ENCODE assay signal across 8 cellular contexts in genomic region chr16:87491522-87492240, GRCh38. TPM values are rescaled to one million over a fixed set of nuclear protein-coding genes. Genes with fewer than 3 reads are reported as not detected.
DNase-seq lines count a peak whose midpoint lies in the region; TF ChIP-seq lines count a peak whose summit lies in the region.
"Not testable (repeated sequence)": the region's sequence is repeated elsewhere in the genome, so short reads cannot be mapped to it uniquely, and the experiment has no call there.

No MANE protein-coding gene starts in this region.

- H3K9me3 ChIP-seq in BLaER1; duodenal mucosa (ENCODE audit: control insufficient read depth in 1 of 2, low read length in 2 of 2); iPS DF 6.9 (ENCODE audit: control insufficient read depth, insufficient read depth, low read length); neural cell (ENCODE audit: low read length): not testable (repeated sequence)

- no CpG with 5 or more reads among the region's 67 CpGs for WGBS in iPS DF 6.9 (ENCODE audit: insufficient coverage, insufficient read length)

- H3K9me2 ChIP-seq in neural cell (ENCODE audit: insufficient read depth, low read length): not testable (repeated sequence)

- TF ChIP-seq EP300 in neural cell (conservative IDR thresholded peaks at IDR 0.05; ENCODE audit: poor library complexity, severe bottlenecking): not testable (repeated sequence)

- peaks cover 75% of the 10 kb centered on the region for H3K4me1 ChIP-seq in BLaER1
- H3K4me1 ChIP-seq in duodenal mucosa (ENCODE audit: control insufficient read depth in 1 of 2, insufficient read depth in 2 of 2, low read length in 2 of 2): peaks cover 19 to 54% of the 10 kb centered on the region in 2 donors
- not testable (repeated sequence) for H3K4me1 ChIP-seq in iPS DF 6.9 (ENCODE audit: control insufficient read depth, insufficient read depth, low read length)

- H3K9ac ChIP-seq in BLaER1 (peak overlapping the region; percentile 69), duodenal mucosa (ENCODE audit: low read depth in 1 of 2, low read length in 2 of 2) (peak overlapping the region; percentile 32 to 70), neural cell (ENCODE audit: low read length) (peak overlapping the region; percentile 58)

- not testable (repeated sequence) for TF ChIP-seq RAD21 in neural cell (conservative IDR thresholded peaks at IDR 0.05)

- 0 out of 2 replicates have a peak overlapping the region, but pooled peaks have one; percentile 35 for H3K27ac ChIP-seq in BLaER1
- H3K27ac ChIP-seq in duodenal mucosa (ENCODE audit: low read depth, low read length): peak overlapping the region; percentile 10
- H3K27ac ChIP-seq in iPS DF 6.9 (ENCODE audit: low read length); neural cell (ENCODE audit: low read length): not testable (repeated sequence)

- H3K4me3 ChIP-seq in BLaER1 (peak overlapping the region; percentile 85), duodenal mucosa (ENCODE audit: low read depth in 1 of 2, low read length in 2 of 2) (peak overlapping the region; percentile 66 to 70), iPS DF 6.9 (ENCODE audit: low read length) (peak overlapping the region; percentile 50; the same call in 1 of the 2 replicates), neural cell (ENCODE audit: low read length) (peak overlapping the region; percentile 71)

- H3K36me3 ChIP-seq in BLaER1; duodenal mucosa (ENCODE audit: control insufficient read depth in 1 of 2, insufficient read depth in 2 of 2, low read length in 2 of 2); iPS DF 6.9 (ENCODE audit: control insufficient read depth, insufficient read depth, low read length); neural cell (ENCODE audit: insufficient read depth, low read length): not testable (repeated sequence)

- not testable (repeated sequence) for H3F3A ChIP-seq in neural cell (ENCODE audit: insufficient read depth, low read length, poor library complexity, severe bottlenecking)

- peaks cover 49% of the 10 kb centered on the region for H3K79me2 ChIP-seq in neural cell (replicated peaks; ENCODE audit: insufficient read depth, low read length)

- H2AFZ ChIP-seq in neural cell (ENCODE audit: low read depth, low read length): not testable (repeated sequence)

- H4K20me1 ChIP-seq in BLaER1: peaks cover 63% of the 10 kb centered on the region
- peaks cover 27% of the 10 kb centered on the region for H4K20me1 ChIP-seq in neural cell (ENCODE audit: insufficient read depth)

- peak overlapping the region; percentile 98 for H3K4me2 ChIP-seq in BLaER1
- peak overlapping the region; percentile 90 for H3K4me2 ChIP-seq in neural cell (ENCODE audit: low read length)

- H3K27me3 ChIP-seq in BLaER1; duodenal mucosa (ENCODE audit: control insufficient read depth in 1 of 2, insufficient read depth in 2 of 2, low read length in 2 of 2); iPS DF 6.9 (ENCODE audit: control insufficient read depth, insufficient read depth, low read length); neural cell (ENCODE audit: insufficient read depth, low read depth, low read length): not testable (repeated sequence)

- peak; percentile 36 for DNase-seq in HT-29 (ENCODE audit: low spot score)
- peak; percentile 43 for DNase-seq in SK-N-DZ (ENCODE audit: low spot score)
- DNase-seq in activated effector memory CD4-positive, alpha-beta T cell treated with Interleukin-2 at 50 U/mL for 16 hours: peak; percentile 6
- DNase-seq in iPS DF 6.9 (ENCODE audit: low read depth, low spot score): not testable (repeated sequence)
- peak in 4 of 6 experiments; percentile 12 to 40 (median 22) for DNase-seq in stimulated activated naive CD4-positive, alpha-beta T cell (lab: John Stamatoyannopoulos, UW)

- not testable (repeated sequence) for TF ChIP-seq CTCF in neural cell (IDR thresholded peaks at IDR 0.05; ENCODE audit: poor library complexity, severe bottlenecking)

TF ChIP-seq in neural cell, 6 proteins besides CTCF, POLR2A, EP300 and RAD21:
- peak; percentile 38 for TF ChIP-seq MXI1 (conservative IDR thresholded peaks at IDR 0.05; ENCODE audit: poor library complexity, severe bottlenecking)
TF ChIP-seq in neural cell: peak in this region for 1; not testable (repeated sequence) for 5.

RNA-seq across cellular contexts. Expression of gene ZCCHC14, which starts 1.1 kb away (rescaled TPM):
- total RNA-seq in HT-29 (2014; rRNA removed; shearing (Covaris generic)): 8.6 and 13.8 TPM in 2 replicates
- 14.0 and 14.6 TPM in 2 replicates for polyA plus RNA-seq in SK-N-DZ (2014; cell fraction: cytosol; rRNA removed)
- 21.2 and 55.0 TPM in 2 replicates for polyA plus RNA-seq in SK-N-DZ (2014; cell fraction: nucleus; rRNA removed)
- polyA plus RNA-seq in neural cell: 22.1 and 22.8 TPM in 2 replicates
- polyA minus RNA-seq in neural cell: 39.2 and 46.3 TPM in 2 replicates
